ENCODE assay signal across 26 cellular contexts in genomic region chr12:112574896-112575558, GRCh38.
DNase-seq lines count a peak whose midpoint lies in the region; ATAC-seq and TF ChIP-seq lines count a peak whose summit lies in the region.
"Had no signal": no experiment of that assay in that cellular context is flagged by ENCODE, and none has a peak within 500 bp of the region (broad histone marks: within the 10 kb centered on the region; RNA-seq: fewer than 3 reads in every experiment).

No MANE protein-coding gene starts in this region.

- no peaks in the 10 kb centered on the region for H3K36me3 ChIP-seq in HUES6 (ENCODE audit: control insufficient read depth, insufficient read depth, low read length)
- no peaks in the 10 kb centered on the region for H3K36me3 ChIP-seq in iPS-15b (ENCODE audit: control insufficient read depth, insufficient read depth, low read length)
- H3K36me3 ChIP-seq in neuronal stem cell (replicated peaks in 1 of 2; ENCODE audit: control insufficient read depth in 2 of 2, insufficient read depth in 2 of 2, low read length in 2 of 2), result no peaks in the 10 kb centered on the region
- H3K36me3 ChIP-seq: sigmoid colon, tibial nerve had no signal

- H3K14ac ChIP-seq in neuronal stem cell (ENCODE audit: low read length), result peak overlapping the region; percentile 92

- TF ChIP-seq CTCF in coronary artery (IDR thresholded peaks at IDR 0.05), result no peak

- no peak for ATAC-seq in GM18520 (IDR thresholded peaks at IDR 0.05; ENCODE audit: unreplicated experiment)
- ATAC-seq: activated CD4-positive, CD25-positive, alpha-beta regulatory T cell treated with anti-CD3 and anti-CD28 coated beads, Interleukin-2, amount 50 U/mL, for 24 hours; activated naive CD8-positive, alpha-beta T cell treated with anti-CD3 and anti-CD28 coated beads, Interleukin-2, amount 50 U/mL, for 24 hours; left ventricle myocardium superior; PC-3 had no signal

- no peaks in the 10 kb centered on the region for H3K9me3 ChIP-seq in HUES6 (ENCODE audit: control insufficient read depth, insufficient read depth, low read depth, low read length)
- H3K9me3 ChIP-seq in iPS-15b (ENCODE audit: control insufficient read depth, insufficient read depth, low read length), result no peaks in the 10 kb centered on the region
- peaks cover 0 to 5% of the 10 kb centered on the region in 2 donors for H3K9me3 ChIP-seq in neuronal stem cell (replicated peaks in 1 of 2; ENCODE audit: control insufficient read depth in 2 of 2, insufficient read depth in 1 of 2, low read depth in 1 of 2, low read length in 2 of 2)
- H3K9me3 ChIP-seq: sigmoid colon, tibial nerve had no signal

- peak overlapping the region; percentile 31 for H2BK5ac ChIP-seq in neuronal stem cell (ENCODE audit: low read length)

- peak overlapping the region; percentile 92 for H3K23ac ChIP-seq in neuronal stem cell (ENCODE audit: low read depth, low read length, poor library complexity)

- peaks cover 28% of the 10 kb centered on the region for H3K27me3 ChIP-seq in HUES6 (ENCODE audit: control insufficient read depth, insufficient read depth, low read length)
- peaks cover 24% of the 10 kb centered on the region for H3K27me3 ChIP-seq in iPS-15b (ENCODE audit: control insufficient read depth, insufficient read depth, low read length)
- peaks cover 5 to 33% (median 25%) of the 10 kb centered on the region in 3 experiments for H3K27me3 ChIP-seq in neuronal stem cell (ENCODE audit: control insufficient read depth in 3 of 3, insufficient read depth in 3 of 3, low read depth in 1 of 3, low read length in 3 of 3)

- peak overlapping the region; percentile 17 for H2BK12ac ChIP-seq in neuronal stem cell (ENCODE audit: low read length)

- peak overlapping the region; percentile 52 for H3K4me2 ChIP-seq in neuronal stem cell (ENCODE audit: insufficient read depth, low read length, poor library complexity, severe bottlenecking)

- no peak overlapping the region for H2BK120ac ChIP-seq in neuronal stem cell (ENCODE audit: low read depth, low read length)

- H3K4me3 ChIP-seq in HUES6 (ENCODE audit: low read depth, low read length) (peak overlapping the region; percentile 66), coronary artery (peak overlapping the region; percentile 28), iPS-15b (ENCODE audit: low read depth, low read length) (peak overlapping the region; percentile 55), neuronal stem cell (ENCODE audit: low read length in 2 of 2) (peak overlapping the region in 1 of 2 donors; percentile 70)
- H3K4me3 ChIP-seq: sigmoid colon, tibial nerve had no signal

- H3K9ac ChIP-seq in HUES6 (ENCODE audit: low read length) (peak overlapping the region; percentile 56), iPS-15b (ENCODE audit: low read depth, low read length) (no peak overlapping the region), neuronal stem cell (ENCODE audit: low read depth, low read length, poor library complexity) (no peak overlapping the region)

- no peak overlapping the region for H3K4ac ChIP-seq in neuronal stem cell (ENCODE audit: low read length)

- no peak for DNase-seq in coronary artery (ENCODE audit: low spot score)
- no peak for DNase-seq in neuronal stem cell (ENCODE audit: low spot score)
- DNase-seq in activated T-cell treated with anti-CD3 and anti-CD28 coated beads, Interleukin-2, amount 50 U/mL, for 48 hours, result no peak
- no peak for DNase-seq in NCI-H1694 treated with DMSO at 0.1 percent for 48 hours (lab: John Stamatoyannopoulos, UW)
- DNase-seq: activated CD4-positive, alpha-beta T cell treated with anti-CD3 and anti-CD28 coated beads, Interleukin-2, amount 50 U/mL, for 48 hours; activated naive CD4-positive, alpha-beta T cell; activated naive CD8-positive, alpha-beta T cell treated with anti-CD3 and anti-CD28 coated beads, Interleukin-2, amount 50 U/mL, for 24 hours; CD8-positive, alpha-beta memory T cell; DMS 273 treated with DMSO at 0.1 percent for 48 hours; foreskin melanocyte; islet precursor cell; Karpas-422; left ventricle myocardium superior; NCI-H1417 treated with DMSO at 0.1 percent for 48 hours; NCI-H2081; NCI-H2227 treated with DMSO at 0.1 percent for 48 hours; NCI-H526; PC-3; sigmoid colon; stimulated activated CD4-positive, alpha-beta T cell treated with anti-CD3 and anti-CD28 coated beads, Interleukin-12 subunit alpha, Interleukin-12 subunit beta, amount 100 ng/mL, for 4 hours; stimulated activated CD4-positive, alpha-beta T cell treated with anti-CD3 and anti-CD28 coated beads, Interleukin-2, amount 100 ng/mL, for 48 hours had no signal

- H3K27ac ChIP-seq in HUES6 (ENCODE audit: low read depth, low read length) (no peak overlapping the region), coronary artery (no peak overlapping the region), neuronal stem cell (replicated peaks; ENCODE audit: low read length) (no peak overlapping the region)
- H3K27ac ChIP-seq: sigmoid colon, tibial nerve had no signal

- no CpG with 5 or more reads among the region's 42 CpGs for WGBS in neuronal stem cell (ENCODE audit: extremely low coverage in 2 of 2, insufficient read length in 2 of 2, insufficient replicate concordance in 1 of 2), 2 donors

- H2AFZ ChIP-seq in neuronal stem cell (ENCODE audit: low read length), result peak overlapping the region; percentile 56

- peaks cover 23% of the 10 kb centered on the region for H3K4me1 ChIP-seq in HUES6 (ENCODE audit: control insufficient read depth, insufficient read depth, low read length)
- H3K4me1 ChIP-seq in iPS-15b (ENCODE audit: control insufficient read depth, insufficient read depth, low read length), result peaks cover 10% of the 10 kb centered on the region
- H3K4me1 ChIP-seq in neuronal stem cell (ENCODE audit: control insufficient read depth in 2 of 2, insufficient read depth in 1 of 2, low read depth in 1 of 2, low read length in 2 of 2), result peaks cover 6 to 11% of the 10 kb centered on the region in 2 donors

- peak overlapping the region; percentile 95 for H3K18ac ChIP-seq in neuronal stem cell (ENCODE audit: low read length)

- no peak overlapping the region for H4K8ac ChIP-seq in neuronal stem cell (ENCODE audit: low read depth, low read length)

- H3K79me1 ChIP-seq in neuronal stem cell (ENCODE audit: low read depth, low read length), result peaks cover 3% of the 10 kb centered on the region

- peak overlapping the region; percentile 34 for H2AK5ac ChIP-seq in neuronal stem cell (ENCODE audit: low read depth, low read length)

- no peak overlapping the region for H2BK15ac ChIP-seq in neuronal stem cell (ENCODE audit: low read length)

- H4K91ac ChIP-seq in neuronal stem cell (ENCODE audit: low read depth, low read length, poor library complexity), result no peak overlapping the region
